ENCODE assay signal across 8 cellular contexts in genomic region chr11:122796128-122796717, GRCh38. TPM values are rescaled to one million over a fixed set of nuclear protein-coding genes. Genes with fewer than 3 reads are reported as not detected.
A peak's percentile ranks its signal among the peaks of the same experiment; 100 is the strongest.
DNase-seq lines count a peak whose midpoint lies in the region; ATAC-seq lines count a peak whose summit lies in the region.

No MANE protein-coding gene starts in this region.

- peak; percentile 61 for ATAC-seq in HG03025 (IDR thresholded peaks at IDR 0.05; ENCODE audit: low FRiP score, unreplicated experiment)
- peak; percentile 34 to 58 for ATAC-seq in left cardiac atrium

- DNase-seq in NCI-H1436 (lab: John Stamatoyannopoulos, UW), result peak; percentile 8
- no peak for DNase-seq in NCI-H1436 treated with DMSO at 0.1 percent for 48 hours (lab: John Stamatoyannopoulos, UW)
- peak; percentile 25 for DNase-seq in RPMI8226
- peak; percentile 84 for DNase-seq in activated effector memory CD4-positive, alpha-beta T cell treated with anti-CD3 and anti-CD28 coated beads, Interleukin-2, amount 50 U/mL, for 16 hours
- DNase-seq in left cardiac atrium, result no peak
- DNase-seq in stimulated activated CD4-positive, alpha-beta T cell treated with anti-CD3 and anti-CD28 coated beads, Interleukin-1b, Interleukin-23, amount 100 ng/mL, for 24 hours (ENCODE audit: low read depth in 4 of 4, low spot score in 1 of 4), result peak; percentile 33 to 60 (median 55)
- no peak for DNase-seq in cerebellar nuclear complex (lab: John Stamatoyannopoulos, UW)

- intact Hi-C loops in left cardiac atrium (cut with DNase I), result loop anchor here (5.0 kb wide), 1 partner anchor 56 kb away; no protein-coding TSS in a partner anchor

RNA-seq across cellular contexts. Expression of gene CRTAM, which starts 42.1 kb away (rescaled TPM):
- total RNA-seq in left cardiac atrium, result under 1 TPM; 0.13 to 0.27 TPM

Comparison
In these comparisons a context has a peak if more than half of its experiments do, and no peak if none do; other contexts are left out.
1. DNase-seq: peak in NCI-H1436 (single experiment), RPMI8226 (single experiment), activated effector memory CD4-positive, alpha-beta T cell treated with anti-CD3 and anti-CD28 coated beads, Interleukin-2, amount 50 U/mL, for 16 hours (single experiment) and stimulated activated CD4-positive, alpha-beta T cell treated with anti-CD3 and anti-CD28 coated beads, Interleukin-1b, Interleukin-23, amount 100 ng/mL, for 24 hours (4 of 4); none in NCI-H1436 treated with DMSO at 0.1 percent for 48 hours (single experiment), left cardiac atrium (single experiment) and cerebellar nuclear complex (0 of 2).